In genomic region chr22:47090591-47091240, GRCh38 we compare ENCODE assay signal across 9 cellular contexts.
DNase-seq lines count a peak whose midpoint lies in the region.
"Had no signal": no experiment of that assay in that cellular context is flagged by ENCODE, and none has a peak within 500 bp of the region (broad histone marks: within the 10 kb centered on the region; RNA-seq: fewer than 3 reads in every experiment).

No MANE protein-coding gene starts in this region.

- no CpG with 5 or more reads among the region's 29 CpGs for WGBS in mesendoderm (ENCODE audit: extremely low coverage, insufficient coverage, low lambda C conversion rate)

- peak overlapping the region in 3 of 4 donors; percentile 49 to 71 (median 63) for H3K4me3 Mint-ChIP-seq in IgD-negative memory B cell

- H3K9me3 Mint-ChIP-seq in IgD-negative memory B cell, result peaks cover 0 to 5% (median 4%) of the 10 kb centered on the region in 3 donors

- H4K5ac ChIP-seq in mesendoderm (ENCODE audit: low read length), result no peak overlapping the region

- H4K8ac ChIP-seq in mesendoderm (ENCODE audit: low read depth, low read length), result no peak overlapping the region

- no peaks in the 10 kb centered on the region for H3K27me3 ChIP-seq in mesendoderm (ENCODE audit: insufficient read depth, low read length, poor library complexity)

- peaks cover 23% of the 10 kb centered on the region for H3K36me3 Mint-ChIP-seq in IgD-negative memory B cell

- no peaks in the 10 kb centered on the region for H3K79me2 ChIP-seq in mesendoderm (ENCODE audit: control insufficient read depth, insufficient read depth, low read length)

- no peaks in the 10 kb centered on the region for H3K79me1 ChIP-seq in mesendoderm (ENCODE audit: low read length)

- no peak overlapping the region for H2BK120ac ChIP-seq in mesendoderm (ENCODE audit: low read depth, low read length)

- no peak overlapping the region for H3K23ac ChIP-seq in mesendoderm (ENCODE audit: low read length)

- no peak overlapping the region for H3K4ac ChIP-seq in mesendoderm (ENCODE audit: low read depth, low read length)

- H2AK5ac ChIP-seq in mesendoderm (ENCODE audit: low read length), result no peak overlapping the region

- H2BK15ac ChIP-seq in mesendoderm (replicated peaks; ENCODE audit: low read depth), result no peak overlapping the region

- no peak overlapping the region for H3K18ac ChIP-seq in mesendoderm (ENCODE audit: low read length)

- no peak overlapping the region for H3K4me3 ChIP-seq in mesendoderm (ENCODE audit: low read length)
- H3K4me3 ChIP-seq: GM12878 had no signal

- H3K4me1 Mint-ChIP-seq in IgD-negative memory B cell, result peaks cover 21 to 39% (median 36%) of the 10 kb centered on the region in 3 donors

- H3K27ac Mint-ChIP-seq in IgD-negative memory B cell, result peak overlapping the region in 2 of 3 donors; percentile 7 to 95

- no peaks in the 10 kb centered on the region for H3K27me3 Mint-ChIP-seq in IgD-negative memory B cell

- H3K27ac ChIP-seq in mesendoderm (ENCODE audit: low read depth, low read length), result no peak overlapping the region

- H3K56ac ChIP-seq in mesendoderm (ENCODE audit: low read length), result peak overlapping the region; percentile 27

- peak overlapping the region; percentile 11 for H3K9ac ChIP-seq in mesendoderm (ENCODE audit: low read length)

- H2BK5ac ChIP-seq in mesendoderm (ENCODE audit: low read length), result no peak overlapping the region

- DNase-seq in AG08395 (ENCODE audit: low spot score) (peak; percentile 24), mesendoderm (peak; percentile 88), SW 1271 (lab: John Stamatoyannopoulos, UW) (no peak), foreskin melanocyte (no peak), UCSD-AML1 (lab: John Stamatoyannopoulos, UW; ENCODE audit: unreplicated experiment) (no peak), pons (ENCODE audit: low spot score) (no peak)
- peak; percentile 12 for DNase-seq in central memory CD4-positive, alpha-beta T cell

- H3K36me3 ChIP-seq in mesendoderm (ENCODE audit: control insufficient read depth, insufficient read depth, low read length), result no peaks in the 10 kb centered on the region

- peak overlapping the region; percentile 63 for H3K4me2 ChIP-seq in mesendoderm (ENCODE audit: low read length)

- peaks cover 2% of the 10 kb centered on the region for H3K4me1 ChIP-seq in mesendoderm (ENCODE audit: control insufficient read depth, low read depth, low read length)

Comparison
In these comparisons a context has a peak if more than half of its experiments do, and no peak if none do; other contexts are left out.
1. DNase-seq: peak in AG08395 (single experiment), central memory CD4-positive, alpha-beta T cell (single experiment) and mesendoderm (single experiment); none in SW 1271 (0 of 2), foreskin melanocyte (single experiment), UCSD-AML1 (single experiment) and pons (single experiment).